Comparison of ENCODE assay signal across 10 cellular contexts in genomic region chrX:119638725-119639471, GRCh38.
DNase-seq lines count a peak whose midpoint lies in the region; ATAC-seq and TF ChIP-seq lines count a peak whose summit lies in the region.
"Had no signal": no experiment of that assay in that cellular context is flagged by ENCODE, and none has a peak within 500 bp of the region (broad histone marks: within the 10 kb centered on the region; RNA-seq: fewer than 3 reads in every experiment).

No MANE protein-coding gene starts in this region.

- no peaks in the 10 kb centered on the region for H3K9me3 ChIP-seq in adipocyte (ENCODE audit: control insufficient read depth, low read length)

- DNase-seq in GM20000 (ENCODE audit: low spot score), result peak; percentile 44
- peak; percentile 41 for DNase-seq in adipocyte (ENCODE audit: low read depth)
- no peak for DNase-seq in HUDEP-2 (lab: John Stamatoyannopoulos, UW; ENCODE audit: unreplicated experiment in 76 of 76)
- DNase-seq in medulla oblongata (ENCODE audit: extremely low spot score), result no peak
- DNase-seq in stimulated activated CD4-positive, alpha-beta T cell treated with anti-CD3 and anti-CD28 coated beads, Interleukin-4, amount 100 ng/mL, for 1 hour, result no peak
- DNase-seq in NCI-H82 (lab: John Stamatoyannopoulos, UW), result no peak
- DNase-seq: NCI-H226; stimulated activated CD8-positive, alpha-beta memory T cell treated with anti-CD3 and anti-CD28 coated beads, Interleukin-4, amount 100 ng/mL, for 48 hours had no signal

- peak; percentile 75 for ATAC-seq in HG03280 (IDR thresholded peaks at IDR 0.05; ENCODE audit: unreplicated experiment)

- TF ChIP-seq CTCF in GM12875 (IDR thresholded peaks at IDR 0.05; ENCODE audit: borderline replicate concordance, insufficient read depth, low read depth, low read length), result 0 out of 2 replicates have a peak, but pooled peaks have one; percentile 7
- TF ChIP-seq CTCF in GM20000 (IDR thresholded peaks at IDR 0.05; ENCODE audit: extremely low read depth, missing control alignments), result no peak

- H3K4me3 ChIP-seq in GM12875 (ENCODE audit: low read depth, low read length), result no peak overlapping the region
- no peak overlapping the region for H3K4me3 ChIP-seq in adipocyte (ENCODE audit: low read length)

- H3K9ac ChIP-seq in adipocyte (ENCODE audit: low read length), result no peak overlapping the region

- H3K36me3 ChIP-seq in adipocyte (ENCODE audit: control insufficient read depth, insufficient read depth, low read length, severe bottlenecking), result no peaks in the 10 kb centered on the region

- H3K27me3 ChIP-seq in adipocyte (replicated peaks; ENCODE audit: control insufficient read depth, insufficient read depth, low read length), result peaks cover 21% of the 10 kb centered on the region

- H3K4me1 ChIP-seq in adipocyte (ENCODE audit: control insufficient read depth, insufficient read depth, low read length), result no peaks in the 10 kb centered on the region

Comparison
In these comparisons a context has a peak if more than half of its experiments do, and no peak if none do; other contexts are left out.
1. DNase-seq: peak in GM20000 (single experiment) and adipocyte (single experiment); none in HUDEP-2 (0 of 76), medulla oblongata (single experiment), stimulated activated CD4-positive, alpha-beta T cell treated with anti-CD3 and anti-CD28 coated beads, Interleukin-4, amount 100 ng/mL, for 1 hour (single experiment) and NCI-H82 (single experiment).